ENCODE assay signal across 1 cellular context in genomic region chr11:68314886-68315580, GRCh38.
TF ChIP-seq lines count a peak whose summit lies in the region.

No MANE protein-coding gene starts in this region.

TF ChIP-seq in liver, 16 proteins besides CTCF, POLR2A, EP300 and RAD21 (continued from another document):
- TF ChIP-seq TAF1 (conservative IDR thresholded peaks at IDR 0.05) (peak; percentile 80), FOXA2 (IDR thresholded peaks at IDR 0.05) (peak; percentile 41), FOXA1 (IDR thresholded peaks at IDR 0.05) (no peak), HNF4G (IDR thresholded peaks at IDR 0.05) (peak; percentile 39), JUND (IDR thresholded peaks at IDR 0.05) (peak in 1 of 2 donors; percentile 62), ZBTB33 (IDR thresholded peaks at IDR 0.05) (peak; percentile 61), YY1 (IDR thresholded peaks at IDR 0.05) (peak; percentile 93), RXRA (IDR thresholded peaks at IDR 0.05) (peak; percentile 89 to 93), GABPA (IDR thresholded peaks at IDR 0.05 in 1 of 2, conservative IDR thresholded peaks at IDR 0.05 in 1 of 2) (peak in 1 of 2 donors; percentile 40)
